ENCODE assay signal across 21 cellular contexts in the genomic region with DNA sequence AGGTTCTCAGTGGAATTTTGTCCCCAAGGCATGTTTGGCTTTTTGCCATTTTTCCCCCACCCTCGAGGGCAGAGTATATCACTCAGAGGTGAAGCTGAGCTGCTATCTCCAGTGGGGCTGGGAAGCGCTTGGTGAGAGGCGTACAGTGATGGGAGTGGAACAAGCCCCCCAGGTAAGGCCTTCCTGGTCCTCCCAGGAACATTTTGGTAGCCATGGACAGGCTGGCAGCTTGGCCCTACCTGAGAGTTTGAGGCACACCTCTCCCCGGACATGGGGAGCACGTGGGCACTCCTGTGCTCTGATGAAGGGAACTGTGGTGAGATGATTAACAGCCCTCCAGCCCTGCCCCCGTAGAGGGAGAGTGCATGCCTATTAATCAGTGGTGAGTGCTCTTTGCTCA.
"Had no signal": no experiment of that assay in that cellular context is flagged by ENCODE, and none has a peak within 500 bp of the region (broad histone marks: within the 10 kb centered on the region; RNA-seq: fewer than 3 reads in every experiment).

No MANE protein-coding gene starts in this region.

- ATAC-seq: Panc1, PC-3 had no signal

- DNase-seq: Karpas-422, KG1, MG63, NCI-H1092, NCI-H1105 treated with DMSO at 0.1 percent for 48 hours, NCI-H1436 treated with DMSO at 0.1 percent for 48 hours, NCI-H1694, NCI-H187 treated with DMSO at 0.1 percent for 48 hours, NCI-H2029 treated with DMSO at 0.1 percent for 48 hours, NCI-H2171, NCI-H226, NCI-H446, NCI-H510A, NCI-H524 treated with DMSO at 0.1 percent for 48 hours, NCI-H69, NCI-H774, PC-3, SHP77, SK-N-SH, SW 1271 had no signal
